ENCODE assay signal across 2 cellular contexts in genomic region chr10:27454837-27455236, GRCh38.
TF ChIP-seq lines count a peak whose summit lies in the region.

No MANE protein-coding gene starts in this region.

TF ChIP-seq in HepG2, 621 proteins besides CTCF, POLR2A, EP300 and RAD21:
- peak; percentile 66 to 82 for TF ChIP-seq MAFK (conservative IDR thresholded peaks at IDR 0.05 in 1 of 2, IDR thresholded peaks at IDR 0.05 in 1 of 2; ENCODE audit: low read length in 2 of 2)
- no peak for TF ChIP-seq KDM1A (CRISPR knock-in tag; IDR thresholded peaks at IDR 0.05)
- TF ChIP-seq MAFF (IDR thresholded peaks at IDR 0.05; ENCODE audit: low read depth, low read length), result peak; percentile 63
- TF ChIP-seq MIER3 (CRISPR knock-in tag; IDR thresholded peaks at IDR 0.05; ENCODE audit: borderline replicate concordance), result no peak
- TF ChIP-seq SOX13 (IDR thresholded peaks at IDR 0.05), result no peak
- 0 out of 4 replicates have a peak, but pooled peaks of 1 of the 2 experiments have one; percentile 18 for TF ChIP-seq SOX13 (CRISPR knock-in tag; conservative IDR thresholded peaks at IDR 0.05 in 1 of 2, IDR thresholded peaks at IDR 0.05 in 1 of 2)
TF ChIP-seq in HepG2: peak in this region for 3.

TF ChIP-seq in IMR-90, 13 proteins besides CTCF, POLR2A, EP300 and RAD21:
- peak; percentile 65 for TF ChIP-seq MAFK (IDR thresholded peaks at IDR 0.05; ENCODE audit: low read depth, low read length)
- TF ChIP-seq BHLHE40 (IDR thresholded peaks at IDR 0.05; ENCODE audit: low read depth, low read length), result no peak
- no peak for TF ChIP-seq SMC3 (IDR thresholded peaks at IDR 0.05; ENCODE audit: low read depth, low read length)
